ENCODE assay signal across 1 cellular context in the genomic region with DNA sequence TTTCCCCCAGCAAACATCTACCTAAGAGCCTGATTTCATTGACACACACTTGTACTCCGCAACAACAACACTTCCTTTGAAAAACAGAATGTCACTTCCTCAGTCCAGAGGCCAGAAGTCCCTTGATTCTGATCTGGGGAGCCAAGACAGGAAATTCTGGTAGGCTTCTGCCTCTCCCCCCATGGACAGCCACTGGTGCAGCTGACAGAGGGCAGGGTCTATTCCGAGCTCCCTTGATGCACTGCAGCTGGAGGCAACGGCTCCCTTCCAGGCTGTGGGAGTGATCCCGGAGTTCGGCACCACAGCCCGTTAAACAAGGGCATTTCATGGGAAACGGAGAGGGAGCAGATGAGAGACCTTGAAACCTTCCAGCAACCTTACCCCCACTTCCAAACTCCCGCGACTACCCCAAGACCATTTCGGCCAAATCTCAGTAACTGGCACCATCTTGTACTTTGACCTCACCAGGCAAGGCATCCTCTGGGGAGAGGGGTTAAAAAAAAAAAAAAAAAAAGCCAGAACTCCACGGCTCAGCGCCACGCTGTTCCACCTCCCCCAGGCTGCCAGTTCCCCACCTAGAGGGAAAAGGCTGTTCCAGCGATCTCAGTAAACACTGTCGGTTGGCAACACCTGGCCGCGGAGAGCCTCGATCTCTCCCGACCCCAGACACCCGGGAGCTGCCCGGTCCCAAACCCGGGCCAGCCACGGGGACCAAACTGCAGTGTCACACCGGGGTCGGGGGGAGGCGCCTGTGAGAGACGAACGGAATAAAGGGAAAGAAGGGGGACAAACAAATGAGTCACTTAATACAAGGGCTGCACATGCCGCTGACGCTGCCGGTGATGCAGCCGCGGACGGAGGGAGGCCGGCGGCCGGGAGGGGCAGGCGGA.
A peak's percentile ranks its signal among the peaks of the same experiment; 100 is the strongest.
TF ChIP-seq lines count a peak whose summit lies in the region.

No MANE protein-coding gene starts in this region.

TF ChIP-seq in K562, 482 proteins besides CTCF, POLR2A, EP300 and RAD21 (continued from another document and continues in another):
- TF ChIP-seq FOXA1 (IDR thresholded peaks at IDR 0.05; ENCODE audit: borderline replicate concordance) (no peak), NR1H2 (CRISPR knock-in tag; IDR thresholded peaks at IDR 0.05) (0 out of 2 replicates have a peak, but pooled peaks have one; percentile 58), ZBTB5 (IDR thresholded peaks at IDR 0.05) (no peak), MTF1 (CRISPR knock-in tag; IDR thresholded peaks at IDR 0.05; ENCODE audit: borderline replicate concordance) (no peak), DMBX1 (CRISPR knock-in tag; IDR thresholded peaks at IDR 0.05; ENCODE audit: borderline replicate concordance) (peak; percentile 47; the same call in 1 of the 2 replicates), KLF10 (CRISPR knock-in tag; IDR thresholded peaks at IDR 0.05) (no peak), ZNF316 (IDR thresholded peaks at IDR 0.05) (peak; percentile 84), NFIX (CRISPR knock-in tag; IDR thresholded peaks at IDR 0.05; ENCODE audit: low read depth) (no peak), XRCC4 (IDR thresholded peaks at IDR 0.05; ENCODE audit: extremely low read depth, insufficient read depth, insufficient read length) (no peak), POLR2B (IDR thresholded peaks at IDR 0.05; ENCODE audit: low read depth, partially characterized antibody) (peak; percentile 69), RB1 (IDR thresholded peaks at IDR 0.05; ENCODE audit: low read depth) (peak; percentile 56; the same call in 1 of the 2 replicates), ZNF23 (CRISPR knock-in tag; IDR thresholded peaks at IDR 0.05) (no peak), MLLT1 (IDR thresholded peaks at IDR 0.05) (peak; percentile 0 to 29), MAZ (CRISPR knock-in tag; conservative IDR thresholded peaks at IDR 0.05 in 1 of 2, IDR thresholded peaks at IDR 0.05 in 1 of 2) (peak; percentile 64 to 70; a peak in 3 of 4 replicates), NFE2 (IDR thresholded peaks at IDR 0.05; ENCODE audit: low read depth) (peak; percentile 85), ZSCAN29 (IDR thresholded peaks at IDR 0.05) (no peak), MEF2A (IDR thresholded peaks at IDR 0.05; ENCODE audit: control insufficient read depth, low read depth, low read length) (no peak), MXI1 (IDR thresholded peaks at IDR 0.05; ENCODE audit: low read depth, low read length) (no peak; the same call in 1 of the 2 replicates), HINFP (tag; conservative IDR thresholded peaks at IDR 0.05; ENCODE audit: low read depth) (no peak), DLX4 (CRISPR knock-in tag; IDR thresholded peaks at IDR 0.05) (no peak), NCOR1 (IDR thresholded peaks at IDR 0.05) (no peak; the same call in none of the 2 replicates), HOMEZ (CRISPR knock-in tag; IDR thresholded peaks at IDR 0.05) (no peak), ZNF408 (CRISPR knock-in tag; IDR thresholded peaks at IDR 0.05; ENCODE audit: low read depth) (no peak), ZNF77 (CRISPR knock-in tag; IDR thresholded peaks at IDR 0.05) (no peak), CBX5 (IDR thresholded peaks at IDR 0.05; ENCODE audit: borderline replicate concordance, low read depth) (no peak), ADNP (tag; IDR thresholded peaks at IDR 0.05) (no peak)
- TF ChIP-seq, protein P1, sequence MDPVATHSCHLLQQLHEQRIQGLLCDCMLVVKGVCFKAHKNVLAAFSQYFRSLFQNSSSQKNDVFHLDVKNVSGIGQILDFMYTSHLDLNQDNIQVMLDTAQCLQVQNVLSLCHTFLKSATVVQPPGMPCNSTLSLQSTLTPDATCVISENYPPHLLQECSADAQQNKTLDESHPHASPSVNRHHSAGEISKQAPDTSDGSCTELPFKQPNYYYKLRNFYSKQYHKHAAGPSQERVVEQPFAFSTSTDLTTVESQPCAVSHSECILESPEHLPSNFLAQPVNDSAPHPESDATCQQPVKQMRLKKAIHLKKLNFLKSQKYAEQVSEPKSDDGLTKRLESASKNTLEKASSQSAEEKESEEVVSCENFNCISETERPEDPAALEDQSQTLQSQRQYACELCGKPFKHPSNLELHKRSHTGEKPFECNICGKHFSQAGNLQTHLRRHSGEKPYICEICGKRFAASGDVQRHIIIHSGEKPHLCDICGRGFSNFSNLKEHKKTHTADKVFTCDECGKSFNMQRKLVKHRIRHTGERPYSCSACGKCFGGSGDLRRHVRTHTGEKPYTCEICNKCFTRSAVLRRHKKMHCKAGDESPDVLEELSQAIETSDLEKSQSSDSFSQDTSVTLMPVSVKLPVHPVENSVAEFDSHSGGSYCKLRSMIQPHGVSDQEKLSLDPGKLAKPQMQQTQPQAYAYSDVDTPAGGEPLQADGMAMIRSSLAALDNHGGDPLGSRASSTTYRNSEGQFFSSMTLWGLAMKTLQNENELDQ (CRISPR knock-in tag; IDR thresholded peaks at IDR 0.05; ENCODE audit: borderline replicate concordance): no peak
- TF ChIP-seq, protein P2, sequence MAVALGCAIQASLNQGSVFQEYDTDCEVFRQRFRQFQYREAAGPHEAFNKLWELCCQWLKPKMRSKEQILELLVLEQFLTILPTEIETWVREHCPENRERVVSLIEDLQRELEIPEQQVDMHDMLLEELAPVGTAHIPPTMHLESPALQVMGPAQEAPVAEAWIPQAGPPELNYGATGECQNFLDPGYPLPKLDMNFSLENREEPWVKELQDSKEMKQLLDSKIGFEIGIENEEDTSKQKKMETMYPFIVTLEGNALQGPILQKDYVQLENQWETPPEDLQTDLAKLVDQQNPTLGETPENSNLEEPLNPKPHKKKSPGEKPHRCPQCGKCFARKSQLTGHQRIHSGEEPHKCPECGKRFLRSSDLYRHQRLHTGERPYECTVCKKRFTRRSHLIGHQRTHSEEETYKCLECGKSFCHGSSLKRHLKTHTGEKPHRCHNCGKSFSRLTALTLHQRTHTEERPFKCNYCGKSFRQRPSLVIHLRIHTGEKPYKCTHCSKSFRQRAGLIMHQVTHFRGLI (CRISPR knock-in tag; IDR thresholded peaks at IDR 0.05): no peak
- TF ChIP-seq, protein P3, sequence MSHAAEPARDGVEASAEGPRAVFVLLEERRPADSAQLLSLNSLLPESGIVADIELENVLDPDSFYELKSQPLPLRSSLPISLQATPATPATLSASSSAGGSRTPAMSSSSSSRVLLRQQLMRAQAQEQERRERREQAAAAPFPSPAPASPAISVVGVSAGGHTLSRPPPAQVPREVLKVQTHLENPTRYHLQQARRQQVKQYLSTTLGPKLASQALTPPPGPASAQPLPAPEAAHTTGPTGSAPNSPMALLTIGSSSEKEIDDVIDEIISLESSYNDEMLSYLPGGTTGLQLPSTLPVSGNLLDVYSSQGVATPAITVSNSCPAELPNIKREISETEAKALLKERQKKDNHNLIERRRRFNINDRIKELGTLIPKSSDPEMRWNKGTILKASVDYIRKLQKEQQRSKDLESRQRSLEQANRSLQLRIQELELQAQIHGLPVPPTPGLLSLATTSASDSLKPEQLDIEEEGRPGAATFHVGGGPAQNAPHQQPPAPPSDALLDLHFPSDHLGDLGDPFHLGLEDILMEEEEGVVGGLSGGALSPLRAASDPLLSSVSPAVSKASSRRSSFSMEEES (CRISPR knock-in tag; IDR thresholded peaks at IDR 0.05): no peak
- TF ChIP-seq, protein P4, sequence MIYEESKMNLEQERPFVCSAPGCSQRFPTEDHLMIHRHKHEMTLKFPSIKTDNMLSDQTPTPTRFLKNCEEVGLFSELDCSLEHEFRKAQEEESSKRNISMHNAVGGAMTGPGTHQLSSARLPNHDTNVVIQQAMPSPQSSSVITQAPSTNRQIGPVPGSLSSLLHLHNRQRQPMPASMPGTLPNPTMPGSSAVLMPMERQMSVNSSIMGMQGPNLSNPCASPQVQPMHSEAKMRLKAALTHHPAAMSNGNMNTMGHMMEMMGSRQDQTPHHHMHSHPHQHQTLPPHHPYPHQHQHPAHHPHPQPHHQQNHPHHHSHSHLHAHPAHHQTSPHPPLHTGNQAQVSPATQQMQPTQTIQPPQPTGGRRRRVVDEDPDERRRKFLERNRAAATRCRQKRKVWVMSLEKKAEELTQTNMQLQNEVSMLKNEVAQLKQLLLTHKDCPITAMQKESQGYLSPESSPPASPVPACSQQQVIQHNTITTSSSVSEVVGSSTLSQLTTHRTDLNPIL (CRISPR knock-in tag; IDR thresholded peaks at IDR 0.05): no peak
- TF ChIP-seq, protein P5, sequence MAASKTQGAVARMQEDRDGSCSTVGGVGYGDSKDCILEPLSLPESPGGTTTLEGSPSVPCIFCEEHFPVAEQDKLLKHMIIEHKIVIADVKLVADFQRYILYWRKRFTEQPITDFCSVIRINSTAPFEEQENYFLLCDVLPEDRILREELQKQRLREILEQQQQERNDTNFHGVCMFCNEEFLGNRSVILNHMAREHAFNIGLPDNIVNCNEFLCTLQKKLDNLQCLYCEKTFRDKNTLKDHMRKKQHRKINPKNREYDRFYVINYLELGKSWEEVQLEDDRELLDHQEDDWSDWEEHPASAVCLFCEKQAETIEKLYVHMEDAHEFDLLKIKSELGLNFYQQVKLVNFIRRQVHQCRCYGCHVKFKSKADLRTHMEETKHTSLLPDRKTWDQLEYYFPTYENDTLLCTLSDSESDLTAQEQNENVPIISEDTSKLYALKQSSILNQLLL (CRISPR knock-in tag; IDR thresholded peaks at IDR 0.05; ENCODE audit: borderline replicate concordance): no peak
- TF ChIP-seq, protein P6, sequence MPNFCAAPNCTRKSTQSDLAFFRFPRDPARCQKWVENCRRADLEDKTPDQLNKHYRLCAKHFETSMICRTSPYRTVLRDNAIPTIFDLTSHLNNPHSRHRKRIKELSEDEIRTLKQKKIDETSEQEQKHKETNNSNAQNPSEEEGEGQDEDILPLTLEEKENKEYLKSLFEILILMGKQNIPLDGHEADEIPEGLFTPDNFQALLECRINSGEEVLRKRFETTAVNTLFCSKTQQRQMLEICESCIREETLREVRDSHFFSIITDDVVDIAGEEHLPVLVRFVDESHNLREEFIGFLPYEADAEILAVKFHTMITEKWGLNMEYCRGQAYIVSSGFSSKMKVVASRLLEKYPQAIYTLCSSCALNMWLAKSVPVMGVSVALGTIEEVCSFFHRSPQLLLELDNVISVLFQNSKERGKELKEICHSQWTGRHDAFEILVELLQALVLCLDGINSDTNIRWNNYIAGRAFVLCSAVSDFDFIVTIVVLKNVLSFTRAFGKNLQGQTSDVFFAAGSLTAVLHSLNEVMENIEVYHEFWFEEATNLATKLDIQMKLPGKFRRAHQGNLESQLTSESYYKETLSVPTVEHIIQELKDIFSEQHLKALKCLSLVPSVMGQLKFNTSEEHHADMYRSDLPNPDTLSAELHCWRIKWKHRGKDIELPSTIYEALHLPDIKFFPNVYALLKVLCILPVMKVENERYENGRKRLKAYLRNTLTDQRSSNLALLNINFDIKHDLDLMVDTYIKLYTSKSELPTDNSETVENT (CRISPR knock-in tag; IDR thresholded peaks at IDR 0.05): no peak
